16 cellular contexts compared by ENCODE assay signal in genomic region chr4:89661490-89661889, GRCh38.
DNase-seq lines count a peak whose midpoint lies in the region; TF ChIP-seq lines count a peak whose summit lies in the region.
"Had no signal": no experiment of that assay in that cellular context is flagged by ENCODE, and none has a peak within 500 bp of the region (broad histone marks: within the 10 kb centered on the region; RNA-seq: fewer than 3 reads in every experiment).

No MANE protein-coding gene starts in this region.

- BruUV-seq in Calu3 (replicated peaks; lab: Mats Ljungman, UMichigan) = no TSS peak

- H3K36me3 ChIP-seq in NT2/D1 (ENCODE audit: insufficient read depth, insufficient read length, low read length) (no peaks in the 10 kb centered on the region), mesendoderm (ENCODE audit: control insufficient read depth, insufficient read depth, low read length) (no peaks in the 10 kb centered on the region)
- H3K36me3 ChIP-seq: BLaER1 treated with 17β-estradiol and CSF1 and Interleukin-3, amounts not matched to agents 10 nM and 100 nM had no signal

- no peak overlapping the region for H3K27ac ChIP-seq in mesendoderm (ENCODE audit: low read depth, low read length)
- H3K27ac ChIP-seq: BLaER1 treated with 17β-estradiol and CSF1 and Interleukin-3, amounts not matched to agents 10 nM and 100 nM; coronary artery had no signal

- no peak overlapping the region for H4K5ac ChIP-seq in mesendoderm (ENCODE audit: low read length)

- H3K9me3 Mint-ChIP-seq in Calu3 (ENCODE audit: low read depth, unreplicated experiment) = no peaks in the 10 kb centered on the region
- H3K9me3 Mint-ChIP-seq: type B pancreatic cell had no signal

- CTCF ChIA-PET in Calu3 (lab: Charles Lee) = interaction anchor here (0.8 kb wide), 1 partner anchor 597 kb away, joined by 5 read pairs; no protein-coding TSS in a partner anchor

- intact Hi-C loops in Calu3 (cut with micrococcal nuclease; ENCODE audit: unreplicated experiment) = no loop called here

- no peak overlapping the region for H4K8ac ChIP-seq in mesendoderm (ENCODE audit: low read depth, low read length)

- H3K18ac ChIP-seq in mesendoderm (ENCODE audit: low read length) = no peak overlapping the region

- TF ChIP-seq CTCF in choroid plexus epithelial cell (conservative IDR thresholded peaks at IDR 0.05; ENCODE audit: low read depth, low read length) (no peak), Calu3 (IDR thresholded peaks at IDR 0.05; ENCODE audit: unreplicated experiment) (no peak)

- no peak overlapping the region for H3K56ac ChIP-seq in mesendoderm (ENCODE audit: low read length)

- no peaks in the 10 kb centered on the region for H3K36me3 Mint-ChIP-seq in Calu3 (ENCODE audit: insufficient read depth, unreplicated experiment)
- H3K36me3 Mint-ChIP-seq: type B pancreatic cell had no signal

- DNase-seq in EL = peak; percentile 57
- peak; percentile 32 for DNase-seq in NT2/D1 (ENCODE audit: low read depth, low spot score)
- DNase-seq in choroid plexus epithelial cell (ENCODE audit: low read depth) = peak; percentile 78
- DNase-seq in mesendoderm = peak; percentile 86
- DNase-seq in Calu3 = no peak
- DNase-seq in NCI-H187 (lab: John Stamatoyannopoulos, UW) = no peak
- DNase-seq in ureter (ENCODE audit: low spot score) = no peak
- no peak for DNase-seq in DMS53 (lab: John Stamatoyannopoulos, UW)
- DNase-seq: activated CD4-positive, alpha-beta T cell treated with anti-CD3 and anti-CD28 coated beads for 48 hours; activated effector memory CD4-positive, alpha-beta T cell treated with Interleukin-2 at 50 U/mL for 16 hours; hippocampal formation; Karpas-422; SHP77 treated with DMSO at 0.1 percent for 48 hours had no signal

- H3K4me3 Mint-ChIP-seq in Calu3 (ENCODE audit: low read depth, unreplicated experiment) = no peak overlapping the region
- H3K4me3 Mint-ChIP-seq: type B pancreatic cell had no signal

- H3K27me3 ChIP-seq in NT2/D1 (ENCODE audit: insufficient read depth, insufficient read length) (no peaks in the 10 kb centered on the region), mesendoderm (ENCODE audit: insufficient read depth, low read length, poor library complexity) (no peaks in the 10 kb centered on the region)
- H3K27me3 ChIP-seq: BLaER1 treated with 17β-estradiol and CSF1 and Interleukin-3, amounts not matched to agents 10 nM and 100 nM had no signal

- H3K4me1 Mint-ChIP-seq in Calu3 (ENCODE audit: low read depth, unreplicated experiment) = peaks cover 8% of the 10 kb centered on the region

- WGBS in mesendoderm (ENCODE audit: extremely low coverage, insufficient coverage, low lambda C conversion rate) = no CpG with 5 or more reads among the region's 1 CpG

- H3K4me2 ChIP-seq in mesendoderm (ENCODE audit: low read length) = no peak overlapping the region
- H3K4me2 ChIP-seq: BLaER1 treated with 17β-estradiol and CSF1 and Interleukin-3, amounts not matched to agents 10 nM and 100 nM had no signal

- H3K79me1 ChIP-seq in mesendoderm (ENCODE audit: low read length) = no peaks in the 10 kb centered on the region

- H3K27ac Mint-ChIP-seq in Calu3 (ENCODE audit: unreplicated experiment) = no peak overlapping the region

- no peak overlapping the region for H2BK5ac ChIP-seq in mesendoderm (ENCODE audit: low read length)

- no peaks in the 10 kb centered on the region for H3K4me1 ChIP-seq in NT2/D1 (ENCODE audit: insufficient read depth, insufficient read length)
- H3K4me1 ChIP-seq in mesendoderm (ENCODE audit: control insufficient read depth, low read depth, low read length) = no peaks in the 10 kb centered on the region
- H3K4me1 ChIP-seq: BLaER1 treated with 17β-estradiol and CSF1 and Interleukin-3, amounts not matched to agents 10 nM and 100 nM had no signal

- H2AK5ac ChIP-seq in mesendoderm (ENCODE audit: low read length) = no peak overlapping the region

- no peak overlapping the region for H3K23ac ChIP-seq in mesendoderm (ENCODE audit: low read length)

- no peak overlapping the region for H3K4me3 ChIP-seq in NT2/D1 (ENCODE audit: insufficient read length, low read depth)
- no peak overlapping the region for H3K4me3 ChIP-seq in choroid plexus epithelial cell (ENCODE audit: low read depth, low read length)
- no peak overlapping the region for H3K4me3 ChIP-seq in mesendoderm (ENCODE audit: low read length)
- H3K4me3 ChIP-seq: BLaER1 treated with 17β-estradiol and CSF1 and Interleukin-3, amounts not matched to agents 10 nM and 100 nM; coronary artery had no signal

- H3K27me3 Mint-ChIP-seq in Calu3 (ENCODE audit: unreplicated experiment) = no peaks in the 10 kb centered on the region
- H3K27me3 Mint-ChIP-seq: type B pancreatic cell had no signal

- H3K9me3 ChIP-seq in NT2/D1 (ENCODE audit: insufficient read depth, low read length) = no peaks in the 10 kb centered on the region
- H3K9me3 ChIP-seq: BLaER1 treated with 17β-estradiol and CSF1 and Interleukin-3, amounts not matched to agents 10 nM and 100 nM had no signal

- H2BK120ac ChIP-seq in mesendoderm (ENCODE audit: low read depth, low read length) = no peak overlapping the region

- H3K79me2 ChIP-seq in mesendoderm (ENCODE audit: control insufficient read depth, insufficient read depth, low read length) = no peaks in the 10 kb centered on the region

- no peak overlapping the region for H2BK15ac ChIP-seq in mesendoderm (replicated peaks; ENCODE audit: low read depth)

- no peak overlapping the region for H3K4ac ChIP-seq in mesendoderm (ENCODE audit: low read depth, low read length)

- H3K9ac ChIP-seq in NT2/D1 (ENCODE audit: insufficient read length, low read depth) = no peak overlapping the region
- H3K9ac ChIP-seq in mesendoderm (ENCODE audit: low read length) = no peak overlapping the region
- H3K9ac ChIP-seq: BLaER1 treated with 17β-estradiol and CSF1 and Interleukin-3, amounts not matched to agents 10 nM and 100 nM had no signal

Comparison
In these comparisons a context has a peak if more than half of its experiments do, and no peak if none do; other contexts are left out.
1. DNase-seq: peak in EL (single experiment), NT2/D1 (single experiment), choroid plexus epithelial cell (single experiment) and mesendoderm (single experiment); none in Calu3 (single experiment), NCI-H187 (0 of 2), ureter (single experiment) and DMS53 (single experiment).